In the genomic region with DNA sequence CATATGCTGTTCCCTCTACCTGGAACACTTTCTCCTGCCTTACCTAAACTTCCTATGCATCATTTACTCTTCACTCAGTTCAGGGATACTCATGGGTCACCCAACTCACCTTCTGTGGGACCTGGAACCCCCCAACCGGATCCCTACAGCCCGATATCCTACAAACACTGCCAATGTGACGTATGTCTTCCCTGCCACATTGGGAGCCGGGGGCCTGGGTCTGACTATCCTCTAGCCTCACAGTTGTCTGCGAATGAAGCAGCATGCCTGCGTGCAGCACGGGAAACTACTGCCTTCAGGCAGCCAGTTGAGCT, we compare ENCODE assay signal across 8 cellular contexts. TPM values are rescaled to one million over a fixed set of nuclear protein-coding genes. Genes with fewer than 3 reads are reported as not detected.
DNase-seq lines count a peak whose midpoint lies in the region; ATAC-seq and TF ChIP-seq lines count a peak whose summit lies in the region.

No MANE protein-coding gene starts in this region.

- peak overlapping the region; percentile 98 for H3K27ac Mint-ChIP-seq in activated CD4-positive, alpha-beta T cell treated with anti-CD3 and anti-CD28 coated beads, Interleukin-2, amount 10 ng/mL, durations not matched to agents 7 days and 5 days

- H3K9me3 ChIP-seq in adrenal gland (replicated peaks in 1 of 3) = no peaks in the 10 kb centered on the region
- no peaks in the 10 kb centered on the region for H3K9me3 ChIP-seq in left lung
- no peaks in the 10 kb centered on the region for H3K9me3 ChIP-seq in testis

- H3K4me3 ChIP-seq in adrenal gland (peak overlapping the region in 3 of 4 donors; percentile 10 to 96 (median 47)), left lung (peak overlapping the region; percentile 69 to 78), testis (peak overlapping the region; percentile 70 to 71)

- H3K27ac ChIP-seq in adrenal gland (peak overlapping the region in 4 of 5 donors; percentile 79 to 99 (median 86)), left lung (peak overlapping the region; percentile 90 to 97), testis (peak overlapping the region; percentile 40 to 88)

- TF ChIP-seq POLR2A in adrenal gland (IDR thresholded peaks at IDR 0.05) (no peak), testis (IDR thresholded peaks at IDR 0.05) (no peak)

- ATAC-seq in left lung (no peak), HG02884 (IDR thresholded peaks at IDR 0.05; ENCODE audit: unreplicated experiment) (no peak)

- DNase-seq in activated CD4-positive, alpha-beta T cell treated with anti-CD3 and anti-CD28 coated beads, Interleukin-2, amount 10 ng/mL, durations not matched to agents 7 days and 5 days = no peak
- no peak for DNase-seq in activated CD4-positive, alpha-beta T cell treated with anti-CD3 and anti-CD28 coated beads, Interleukin-2, amount 50 U/mL, for 48 hours
- DNase-seq in adrenal gland = no peak
- no peak for DNase-seq in left lung
- DNase-seq in testis = no peak
- DNase-seq in occipital lobe (lab: John Stamatoyannopoulos, UW) = no peak
- DNase-seq in central memory CD4-positive, alpha-beta T cell = no peak

- TF ChIP-seq CTCF in adrenal gland (IDR thresholded peaks at IDR 0.05) (no peak), left lung (IDR thresholded peaks at IDR 0.05) (no peak), testis (IDR thresholded peaks at IDR 0.05) (no peak)

- H3K4me3 Mint-ChIP-seq in activated CD4-positive, alpha-beta T cell treated with anti-CD3 and anti-CD28 coated beads, Interleukin-2, amount 10 ng/mL, durations not matched to agents 7 days and 5 days = peak overlapping the region; percentile 94

- no peaks in the 10 kb centered on the region for H3K27me3 ChIP-seq in adrenal gland
- no peaks in the 10 kb centered on the region for H3K27me3 ChIP-seq in left lung
- H3K27me3 ChIP-seq in testis = no peaks in the 10 kb centered on the region

- H3K4me1 Mint-ChIP-seq in activated CD4-positive, alpha-beta T cell treated with anti-CD3 and anti-CD28 coated beads, Interleukin-2, amount 10 ng/mL, durations not matched to agents 7 days and 5 days = peaks cover 62% of the 10 kb centered on the region

- H3K4me1 ChIP-seq in adrenal gland (replicated peaks in 1 of 2) (peaks cover 25 to 34% of the 10 kb centered on the region in 2 donors), left lung (peaks cover 27 to 82% of the 10 kb centered on the region in 2 donors), testis (peaks cover 20% of the 10 kb centered on the region)

- no peaks in the 10 kb centered on the region for H3K9me3 Mint-ChIP-seq in activated CD4-positive, alpha-beta T cell treated with anti-CD3 and anti-CD28 coated beads, Interleukin-2, amount 10 ng/mL, durations not matched to agents 7 days and 5 days

- POLR2A ChIA-PET in activated CD4-positive, alpha-beta T cell treated with anti-CD3 and anti-CD28 coated beads, Interleukin-2, amount 10 ng/mL, durations not matched to agents 7 days and 5 days (lab: Charles Lee) = interaction anchor here (0.5 to 1.5 kb wide), 9 partner anchors 9 to 256 kb away, joined by 3 to 11 read pairs (median 3); partner anchors contain the start of genes C3orf18, HYAL3, NAA80 and RASSF1

- intact Hi-C loops in adrenal gland (cut with DNase I) (no loop called here), left lung (cut with DNase I) (no loop called here), testis (cut with DNase I; ENCODE audit: low total_unique reads) (no loop called here)

- peaks cover 0 to 41% of the 10 kb centered on the region in 2 donors for H3K36me3 ChIP-seq in adrenal gland (replicated peaks in 1 of 2)
- peaks cover 4 to 43% of the 10 kb centered on the region in 2 donors for H3K36me3 ChIP-seq in left lung
- H3K36me3 ChIP-seq in testis (ENCODE audit: low read depth, missing control alignments) = no peaks in the 10 kb centered on the region

- WGBS in adrenal gland, 4 donors = 6 to 22% (median 9%) methylated on average over 4 to 7 of the region's 7 CpGs
- WGBS in testis, 2 donors = 4% methylated on average over 7 of the region's 7 CpGs

- peaks cover 31% of the 10 kb centered on the region for H3K36me3 Mint-ChIP-seq in activated CD4-positive, alpha-beta T cell treated with anti-CD3 and anti-CD28 coated beads, Interleukin-2, amount 10 ng/mL, durations not matched to agents 7 days and 5 days (ENCODE audit: low read depth)

- H3K27me3 Mint-ChIP-seq in activated CD4-positive, alpha-beta T cell treated with anti-CD3 and anti-CD28 coated beads, Interleukin-2, amount 10 ng/mL, durations not matched to agents 7 days and 5 days = no peaks in the 10 kb centered on the region

- CTCF ChIA-PET in activated CD4-positive, alpha-beta T cell treated with anti-CD3 and anti-CD28 coated beads, Interleukin-2, amount 10 ng/mL, durations not matched to agents 7 days and 5 days (lab: Charles Lee) = interaction anchor here (0.6 to 7.2 kb wide), 9 partner anchors 9 to 638 kb away, joined by 3 to 76 read pairs (median 3); partner anchors contain the start of gene RASSF1

RNA-seq across cellular contexts. Expression of gene NPRL2, which starts 0.4 kb away (rescaled TPM):
- 10 to 100 TPM; 40.8 to 46.5 TPM for total RNA-seq in activated CD4-positive, alpha-beta T cell treated with anti-CD3 and anti-CD28 coated beads, Interleukin-2, amount 10 ng/mL, durations not matched to agents 7 days and 5 days
- total RNA-seq in adrenal gland (10 to 100 TPM; 16.9 to 33.3 (median 22.6) TPM), left lung (10 to 100 TPM; 16.1 to 18.7 TPM), testis (10 to 100 TPM; 26.9 to 29.2 TPM), occipital lobe (19.0 TPM)
- polyA plus RNA-seq in adrenal gland (10 to 100 TPM; 27.5 to 57.9 (median 45.3) TPM), testis (ENCODE audit: insufficient read depth, low read depth, low replicate concordance) (28.0 TPM)

RNA-seq across cellular contexts. Expression of gene CYB561D2, which starts 0.5 kb away (rescaled TPM):
- 10 to 100 TPM; 35.3 to 40.9 TPM for total RNA-seq in activated CD4-positive, alpha-beta T cell treated with anti-CD3 and anti-CD28 coated beads, Interleukin-2, amount 10 ng/mL, durations not matched to agents 7 days and 5 days
- total RNA-seq in adrenal gland (10 to 100 TPM; 14.0 to 39.9 (median 28.3) TPM), left lung (10 to 100 TPM; 21.3 to 28.3 TPM), testis (10 to 100 TPM; 18.9 to 21.1 TPM), occipital lobe (10.0 TPM)
- polyA plus RNA-seq in adrenal gland (10 to 100 TPM; 13.7 to 26.9 (median 16.8) TPM), testis (ENCODE audit: insufficient read depth, low read depth, low replicate concordance) (16.0 TPM)

RNA-seq across cellular contexts. Expression of gene ZMYND10, which starts 4.6 kb away (rescaled TPM):
- 1 to 10 TPM; 3.5 to 3.6 TPM for total RNA-seq in activated CD4-positive, alpha-beta T cell treated with anti-CD3 and anti-CD28 coated beads, Interleukin-2, amount 10 ng/mL, durations not matched to agents 7 days and 5 days
- total RNA-seq in adrenal gland = under 1 TPM in 5 of 8 donors, not detected in 3; 0.11 to 0.57 (median 0.34) TPM
- polyA plus RNA-seq in adrenal gland = 1 to 10 TPM in 2 of 3 donors, not detected in 1; 1.2 to 1.9 TPM
- total RNA-seq in left lung = 10 to 100 TPM in 1 of 2 donors, 1 to 10 TPM in 1; 1.6 to 16.3 TPM
- total RNA-seq in testis = 100 to 1,000 TPM; 241 to 335 TPM
- 763 TPM for polyA plus RNA-seq in testis (ENCODE audit: insufficient read depth, low read depth, low replicate concordance)
- total RNA-seq in occipital lobe = 2.5 TPM

RNA-seq across cellular contexts. Expression of gene TMEM115, which starts 9.2 kb away (rescaled TPM):
- total RNA-seq in activated CD4-positive, alpha-beta T cell treated with anti-CD3 and anti-CD28 coated beads, Interleukin-2, amount 10 ng/mL, durations not matched to agents 7 days and 5 days = 10 to 100 TPM; 17.5 to 19.2 TPM
- total RNA-seq in adrenal gland = 10 to 100 TPM; 48.9 to 88.5 (median 61.8) TPM
- 10 to 100 TPM; 23.6 to 36.6 (median 34.5) TPM for polyA plus RNA-seq in adrenal gland
- total RNA-seq in left lung = 10 to 100 TPM; 37.0 to 39.1 TPM
- 10 to 100 TPM; 63.2 to 72.4 TPM for total RNA-seq in testis
- polyA plus RNA-seq in testis (ENCODE audit: insufficient read depth, low read depth, low replicate concordance) = 37.6 TPM
- 19.8 TPM for total RNA-seq in occipital lobe

RNA-seq across cellular contexts. Expression of gene RASSF1, which starts 9.5 kb away (rescaled TPM):
- 100 to 1,000 TPM in 1 of 2 experiments, 10 to 100 TPM in 1; 88.3 to 122 TPM for total RNA-seq in activated CD4-positive, alpha-beta T cell treated with anti-CD3 and anti-CD28 coated beads, Interleukin-2, amount 10 ng/mL, durations not matched to agents 7 days and 5 days
- total RNA-seq in adrenal gland (10 to 100 TPM; 12.4 to 27.4 (median 14.7) TPM), left lung (10 to 100 TPM; 29.8 to 40.7 TPM), testis (10 to 100 TPM; 50.0 to 52.2 TPM), occipital lobe (7.8 TPM)
- polyA plus RNA-seq in adrenal gland (10 to 100 TPM in 2 of 3 donors, 1 to 10 TPM in 1; 9.6 to 26.4 (median 23.5) TPM), testis (ENCODE audit: insufficient read depth, low read depth, low replicate concordance) (60.1 TPM)

Comparison
In these comparisons a context has a peak if more than half of its experiments do, and no peak if none do; other contexts are left out.
1. RNA of gene ZMYND10, which starts 4.6 kb away (total RNA-seq): 241 to 335 TPM in testis; 1.6 to 16.3 TPM in left lung, 3.5 to 3.6 TPM in activated CD4-positive, alpha-beta T cell treated with anti-CD3 and anti-CD28 coated beads, Interleukin-2, amount 10 ng/mL, durations not matched to agents 7 days and 5 days, 2.5 TPM in occipital lobe (single experiment) and 0.11 to 0.57 TPM in adrenal gland; every median in the first group is over 10 times any median in the second.
2. Peak in every context shown above with its lines, with median percentiles within 50 percentile points of each other: H3K27ac ChIP-seq and H3K4me3 ChIP-seq.